In the genomic region with DNA sequence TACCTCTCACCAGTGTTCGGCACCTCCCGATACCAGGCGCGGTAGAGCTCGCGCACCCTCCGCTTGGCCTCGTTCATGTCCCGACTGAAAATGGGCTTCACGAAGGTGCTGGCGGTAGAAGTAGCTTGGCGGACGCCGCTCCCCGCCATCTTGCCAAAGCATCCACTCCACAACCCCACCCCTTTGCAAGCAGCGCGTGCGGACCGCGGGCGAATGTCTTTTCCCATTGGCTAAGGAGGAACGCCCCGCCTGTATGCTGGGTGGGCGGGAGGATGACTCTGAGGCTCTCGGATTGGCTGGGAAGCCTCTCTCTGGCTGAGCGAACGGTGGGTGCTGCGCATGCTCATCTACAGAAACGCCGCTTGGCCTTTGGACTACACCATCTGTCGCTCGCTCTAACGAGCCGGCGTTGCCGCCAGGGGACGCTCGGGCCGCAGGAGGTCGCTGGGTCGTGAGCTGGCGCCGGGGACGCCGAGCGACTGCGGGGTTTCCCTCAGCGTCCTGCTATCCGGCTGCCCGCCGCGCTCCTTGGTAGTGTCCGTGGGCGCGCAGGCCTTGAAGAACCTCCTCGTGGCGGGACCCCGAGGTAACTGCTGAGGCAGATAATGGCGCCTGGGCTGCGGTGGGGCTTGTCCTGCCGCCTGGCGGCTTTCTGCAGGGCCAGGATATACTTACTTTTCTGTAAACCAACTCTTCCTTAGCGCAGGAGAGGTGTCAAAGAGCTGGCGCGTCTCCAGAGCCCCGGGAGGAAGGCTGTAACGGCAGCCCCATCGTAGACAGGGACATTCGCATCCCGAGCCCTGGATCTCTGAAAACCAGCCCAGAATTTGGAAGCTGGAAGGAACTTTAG, we compare ENCODE assay signal across 8 cellular contexts. TPM values are rescaled to one million over a fixed set of nuclear protein-coding genes. Genes with fewer than 3 reads are reported as not detected.
DNase-seq lines count a peak whose midpoint lies in the region; ATAC-seq, FAIRE-seq and TF ChIP-seq lines count a peak whose summit lies in the region.

NDUFA6 (minus strand) TSS at position 177 of the 850 bp plus-strand sequence; CDS start at position 149, 28 bp downstream.

- TF ChIP-seq POLR2A in tibial nerve (IDR thresholded peaks at IDR 0.05) = peak; percentile 68 to 93

- H3K27ac ChIP-seq in SU-DHL-6 (ENCODE audit: low read depth, low read length) (peak within 1 kb of the TSS; percentile 57), pancreas (peak within 1 kb of the TSS; percentile 92 to 98 (median 94)), tibial nerve (peak within 1 kb of the TSS; percentile 83 to 99 (median 94))

- H3K79me2 ChIP-seq in SU-DHL-6 (ENCODE audit: insufficient read depth, low read length) = peaks cover 27% of the 10 kb centered on the region; the same call in 1 of the 2 replicates

- peak; percentile 91 for FAIRE-seq in pancreas (lab: Jason Lieb, UNC)

- H3K36me3 ChIP-seq in SU-DHL-6 (ENCODE audit: low read length) (peaks cover 9% of the 10 kb centered on the region; the same call in 1 of the 2 replicates), pancreas (peaks cover 2 to 6% (median 3%) of the 10 kb centered on the region in 3 donors), tibial nerve (peaks cover 0 to 25% (median 8%) of the 10 kb centered on the region in 3 donors)

- intact Hi-C loops in Right ventricle myocardium inferior (cut with DNase I) (loop anchor here (1.0 to 5.0 kb wide), 4 partner anchors 12 to 461 kb away; partner anchors contain the start of genes SERHL2, SMDT1 and TCF20), pancreas (cut with DNase I) (loop anchor here in 1 of 3 donors (10.0 kb wide), 1 partner anchor 344 kb away; the partner anchor contains the start of gene NFAM1)

- H3K4me1 ChIP-seq in pancreas (peaks cover 0 to 15% (median 5%) of the 10 kb centered on the region in 3 donors), tibial nerve (peaks cover 0 to 33% (median 10%) of the 10 kb centered on the region in 4 donors)

- H3K4me3 ChIP-seq in GM12864 (ENCODE audit: low read depth, low read length) (peak within 1 kb of the TSS; percentile 86), SU-DHL-6 (ENCODE audit: insufficient read depth, low read length, poor library complexity, severe bottlenecking) (peak within 1 kb of the TSS; percentile 67), pancreas (peak within 1 kb of the TSS; percentile 62 to 89 (median 74)), tibial nerve (peak within 1 kb of the TSS; percentile 80 to 96 (median 90))

- TF ChIP-seq CTCF in GM12864 (IDR thresholded peaks at IDR 0.05; ENCODE audit: low read depth, low read length, missing control alignments) (peak; percentile 98), SU-DHL-6 (IDR thresholded peaks at IDR 0.05; ENCODE audit: insufficient read depth, low read length, poor library complexity, severe bottlenecking) (peak; percentile 84), pancreas (IDR thresholded peaks at IDR 0.05) (peak; percentile 68 to 90 (median 82)), tibial nerve (IDR thresholded peaks at IDR 0.05) (peak; percentile 95 to 99 (median 96))

- peak within 1 kb of the TSS; percentile 73 for H2AFZ ChIP-seq in SU-DHL-6 (ENCODE audit: low read depth, low read length, severe bottlenecking)

- WGBS in pancreas, 2 donors = 0% methylated on average over 67 to 70 of the region's 70 CpGs
- 0% methylated on average over 44 to 52 of the region's 70 CpGs for WGBS in tibial nerve, 2 donors

- peak within 1 kb of the TSS; percentile 80 for H3K4me2 ChIP-seq in SU-DHL-6 (ENCODE audit: low read depth, low read length, poor library complexity, severe bottlenecking)

- H3F3A ChIP-seq in SU-DHL-6 (ENCODE audit: insufficient read depth) = peaks cover 14% of the 10 kb centered on the region

- no peaks in the 10 kb centered on the region for H3K27me3 ChIP-seq in SU-DHL-6 (ENCODE audit: low read length)
- no peaks in the 10 kb centered on the region for H3K27me3 ChIP-seq in pancreas
- H3K27me3 ChIP-seq in tibial nerve = no peaks in the 10 kb centered on the region

- H4K20me1 ChIP-seq in SU-DHL-6 (ENCODE audit: low read depth, low read length) = no peaks in the 10 kb centered on the region

- peak within 1 kb of the TSS; percentile 82 for H3K9ac ChIP-seq in SU-DHL-6 (ENCODE audit: low read length)

- no peaks in the 10 kb centered on the region for H3K9me2 ChIP-seq in SU-DHL-6 (replicated peaks; ENCODE audit: insufficient read depth, low read length)

- peak; percentile 95 for ATAC-seq in HG02642 (IDR thresholded peaks at IDR 0.05; ENCODE audit: poor library complexity, unreplicated experiment)
- ATAC-seq in Right ventricle myocardium inferior = peak; percentile 98
- ATAC-seq in pancreas = peak; percentile 92 to 97 (median 94)

- peak; percentile 98 for DNase-seq in GM12864 (ENCODE audit: low read depth)
- DNase-seq in NCI-H1105 treated with DMSO at 0.1 percent for 48 hours (lab: John Stamatoyannopoulos, UW) = peak; percentile 98
- peak; percentile 96 for DNase-seq in activated naive CD8-positive, alpha-beta T cell treated with anti-CD3 and anti-CD28 coated beads, Interleukin-2, amount 50 U/mL, for 16 hours (ENCODE audit: low read depth, low spot score)
- peak; percentile 99 for DNase-seq in Right ventricle myocardium inferior (ENCODE audit: missing footprints)
- DNase-seq in pancreas = peak; percentile 97 to 99 (median 99)
- peak; percentile 97 to 98 for DNase-seq in tibial nerve (ENCODE audit: low spot score in 2 of 2)

- TF ChIP-seq EP300 in tibial nerve (IDR thresholded peaks at IDR 0.05) = peak; percentile 75 to 97

- H3K9me3 ChIP-seq in SU-DHL-6 (ENCODE audit: insufficient read depth, low read length) (no peaks in the 10 kb centered on the region; the same call in 1 of the 2 replicates), pancreas (no peaks in the 10 kb centered on the region), tibial nerve (no peaks in the 10 kb centered on the region)

RNA-seq across cellular contexts. Expression of gene NDUFA6, which starts in this region (rescaled TPM):
- 296 TPM for total RNA-seq in Right ventricle myocardium inferior
- 10 to 100 TPM; 16.8 to 32.4 (median 23.0) TPM for total RNA-seq in pancreas
- 10 to 100 TPM; 36.6 to 44.5 TPM for polyA plus RNA-seq in pancreas
- 10 to 100 TPM; 28.2 to 54.6 (median 44.9) TPM for total RNA-seq in tibial nerve

Comparison
In these comparisons a context has a peak if more than half of its experiments do, and no peak if none do; other contexts are left out.
1. Peak in every context shown above with its lines: DNase-seq, ATAC-seq, H3K4me3 ChIP-seq and H3K27ac ChIP-seq.